In the genomic region with DNA sequence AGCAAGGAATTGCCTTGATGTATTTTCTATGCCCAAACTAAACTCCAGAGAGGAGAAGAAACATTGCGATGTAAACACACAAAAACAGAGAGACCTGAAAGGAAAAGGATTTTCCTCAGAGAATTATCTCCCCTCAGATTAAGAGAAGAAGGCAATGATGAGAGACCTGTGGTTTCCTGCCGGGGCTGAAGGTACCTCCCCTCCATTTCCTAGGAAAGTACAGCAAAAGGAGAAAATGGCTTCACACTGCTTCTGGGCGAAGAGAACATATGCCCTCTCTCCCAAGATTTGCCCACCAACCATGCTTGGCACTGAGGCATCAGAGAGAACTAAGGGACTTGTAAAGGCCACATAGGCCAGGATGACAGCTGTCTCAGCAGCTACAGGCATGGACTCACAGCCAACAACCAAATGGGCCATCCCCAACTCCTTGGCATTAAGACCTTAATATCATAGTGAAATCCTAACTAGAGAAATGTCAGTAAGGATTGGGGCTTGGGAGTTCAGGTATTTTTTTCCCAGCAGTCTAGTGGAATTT, we compare ENCODE assay signal across 17 cellular contexts.
DNase-seq lines count a peak whose midpoint lies in the region; ATAC-seq, FAIRE-seq and TF ChIP-seq lines count a peak whose summit lies in the region.
"Had no signal": no experiment of that assay in that cellular context is flagged by ENCODE, and none has a peak within 500 bp of the region (broad histone marks: within the 10 kb centered on the region; RNA-seq: fewer than 3 reads in every experiment).

No MANE protein-coding gene starts in this region.

- peak overlapping the region; percentile 92; the same call in 1 of the 2 replicates for H2BK20ac ChIP-seq in H1 (ENCODE audit: low read length)

- H3K9me2 ChIP-seq in OCI-LY1 (ENCODE audit: low read depth, low read length), result no peaks in the 10 kb centered on the region

- TF ChIP-seq RAD21 in H1 (IDR thresholded peaks at IDR 0.05 in 1 of 2, conservative IDR thresholded peaks at IDR 0.05 in 1 of 2; ENCODE audit: low read depth in 2 of 2, low read length in 2 of 2), result no peak

- no peak overlapping the region for H2AK5ac ChIP-seq in H1 (ENCODE audit: low read depth, low read length)

- ATAC-seq in HG03521 (IDR thresholded peaks at IDR 0.05; ENCODE audit: unreplicated experiment) (no peak), HG03175 (IDR thresholded peaks at IDR 0.05; ENCODE audit: unreplicated experiment) (no peak), GM21576 (IDR thresholded peaks at IDR 0.05; ENCODE audit: unreplicated experiment) (no peak)
- ATAC-seq: Panc1, SK-N-SH treated with all-trans-retinoic acid at 6 μM for 48 hours had no signal

- H4K20me1 ChIP-seq in OCI-LY1 (ENCODE audit: insufficient read depth, low read length) (no peaks in the 10 kb centered on the region), H1 (replicated peaks in 1 of 2; ENCODE audit: control insufficient read depth in 1 of 2, insufficient read depth in 2 of 2, low read length in 2 of 2) (no peaks in the 10 kb centered on the region)

- no peak overlapping the region for H4K91ac ChIP-seq in H1 (replicated peaks; ENCODE audit: insufficient read length, low read length)

- H3K56ac ChIP-seq in H1 (replicated peaks; ENCODE audit: insufficient read length, low read depth, low read length), result no peak overlapping the region

- H2BK120ac ChIP-seq in H1 (replicated peaks; ENCODE audit: low read depth, low read length), result peak overlapping the region; percentile 69

- peak overlapping the region; percentile 1 for H4K5ac ChIP-seq in H1 (ENCODE audit: insufficient read length, low read depth, low read length)

- H2AFZ ChIP-seq in OCI-LY1 (ENCODE audit: low read length) (peak overlapping the region; percentile 96), H1 (ENCODE audit: low read length) (peak overlapping the region; percentile 97)

- TF ChIP-seq CTCF in OCI-LY1 (IDR thresholded peaks at IDR 0.05; ENCODE audit: low read length) (no peak), H1 (IDR thresholded peaks at IDR 0.05; ENCODE audit: control extremely low read depth in 1 of 3, insufficient read depth in 1 of 3, low read depth in 1 of 3, low read length in 3 of 3) (no peak)

- no peak overlapping the region for H4K8ac ChIP-seq in H1 (ENCODE audit: extremely low read depth, insufficient read depth, low read length)

- no peak overlapping the region for H3K9ac ChIP-seq in OCI-LY1 (ENCODE audit: low read length)
- no peak overlapping the region for H3K9ac ChIP-seq in H1 (replicated peaks in 1 of 4; ENCODE audit: extremely low read depth in 1 of 4, low read depth in 3 of 4, low read length in 3 of 4)

- 90% methylated on average over 3 of the region's 3 CpGs; no CpG with 5 or more reads in 1 of the 2 experiments for WGBS in H1 (ENCODE audit: extremely low coverage in 1 of 2, insufficient coverage in 1 of 2, insufficient read length in 1 of 2, insufficient replicate concordance in 2 of 2, low coverage in 1 of 2, low lambda C conversion rate in 2 of 2, missing lambda C conversion rate in 1 of 2), 2 experiments

- H3K27ac ChIP-seq in OCI-LY1 (ENCODE audit: low read depth, low read length, poor library complexity, severe bottlenecking) (peak overlapping the region; percentile 34), H1 (ENCODE audit: low read depth, low read length) (no peak overlapping the region)
- H3K27ac ChIP-seq: colonic mucosa, uterus had no signal

- no peak for FAIRE-seq in H1 (lab: Jason Lieb, UNC)
- FAIRE-seq: TTC549 had no signal

- H3K79me1 ChIP-seq in H1 (ENCODE audit: low read depth, low read length), result no peaks in the 10 kb centered on the region

- H3K36me3 ChIP-seq in OCI-LY1 (ENCODE audit: insufficient read depth, low read length) (no peaks in the 10 kb centered on the region), H1 (ENCODE audit: control insufficient read depth in 2 of 4, insufficient read depth in 4 of 4, low read length in 3 of 4) (no peaks in the 10 kb centered on the region)
- H3K36me3 ChIP-seq: colonic mucosa, uterus had no signal

- H3K27me3 ChIP-seq in OCI-LY1 (ENCODE audit: insufficient read depth, low read length) (no peaks in the 10 kb centered on the region), H1 (replicated peaks in 1 of 4; ENCODE audit: control insufficient read depth in 3 of 4, extremely low read depth in 1 of 4, insufficient read depth in 3 of 4, low read length in 3 of 4) (no peaks in the 10 kb centered on the region)
- H3K27me3 ChIP-seq: colonic mucosa, uterus had no signal

- CTCF ChIA-PET in H1 (lab: Charles Lee; ENCODE audit: partially characterized antibody), result interaction anchor here (1.0 to 1.6 kb wide), 2 partner anchors 9 to 11 kb away, joined by 3 read pairs; no protein-coding TSS in a partner anchor

- no peaks in the 10 kb centered on the region for H3K9me3 ChIP-seq in OCI-LY1 (ENCODE audit: low read length)
- H3K9me3 ChIP-seq in H1 (ENCODE audit: insufficient read depth in 2 of 2, low read depth in 1 of 2, low read length in 1 of 2), result no peaks in the 10 kb centered on the region
- H3K9me3 ChIP-seq: colonic mucosa, uterus had no signal

- H3K4me3 ChIP-seq in OCI-LY1 (ENCODE audit: low read depth, low read length, poor library complexity, severe bottlenecking) (no peak overlapping the region), H1 (ENCODE audit: extremely low read depth in 1 of 4, insufficient read depth in 2 of 4, low read depth in 3 of 4, low read length in 4 of 4) (no peak overlapping the region)
- H3K4me3 ChIP-seq: colonic mucosa, uterus had no signal

- H2BK15ac ChIP-seq in H1 (ENCODE audit: low read length), result 0 out of 2 replicates have a peak overlapping the region, but pooled peaks have one; percentile 77

- H3K14ac ChIP-seq in H1 (ENCODE audit: insufficient read length), result no peak overlapping the region

- H3K4me2 ChIP-seq in OCI-LY1 (ENCODE audit: low read length), result no peak overlapping the region
- H3K4me2 ChIP-seq in H1 (ENCODE audit: insufficient read depth in 1 of 2, low read depth in 2 of 2, low read length in 2 of 2), result no peak overlapping the region

- peak; percentile 22 for DNase-seq in stimulated activated CD4-positive, alpha-beta T cell treated with anti-CD3 and anti-CD28 coated beads, Interleukin-15, amount 100 ng/mL, for 24 hours
- no peak for DNase-seq in stimulated activated CD4-positive, alpha-beta T cell treated with anti-CD3 and anti-CD28 coated beads, Interleukin-4, amount 100 ng/mL, for 4 hours
- DNase-seq in H1 (ENCODE audit: low read depth in 1 of 2, low spot score in 2 of 2) (no peak), SIG-M5 treated with dmso at 0.1 percent for 504 hours (lab: John Stamatoyannopoulos, UW; ENCODE audit: unreplicated experiment) (no peak)
- DNase-seq: activated gamma-delta T cell, colonic mucosa, EL, NCI-H1417 treated with DMSO at 0.1 percent for 48 hours, NCI-H2171 treated with DMSO at 0.1 percent for 48 hours, uterus had no signal

- POLR2A ChIA-PET in H1 (lab: Charles Lee; ENCODE audit: partially characterized antibody), result no interaction called here

- peak overlapping the region; percentile 91; the same call in 1 of the 2 replicates for H3K18ac ChIP-seq in H1 (ENCODE audit: extremely low read depth, low read length)

- H3K23me2 ChIP-seq in H1 (ENCODE audit: low read depth, low read length), result no peaks in the 10 kb centered on the region

- no peak overlapping the region for H3K23ac ChIP-seq in H1 (ENCODE audit: insufficient read length)

- peak overlapping the region; percentile 90; the same call in 1 of the 2 replicates for H2BK5ac ChIP-seq in H1 (ENCODE audit: low read depth, low read length)

- no peak for TF ChIP-seq POLR2A in H1 (IDR thresholded peaks at IDR 0.05; ENCODE audit: control extremely low read depth in 1 of 2, low read depth in 2 of 2, low read length in 2 of 2)

- H3K4ac ChIP-seq in H1 (replicated peaks; ENCODE audit: insufficient read length, low read depth, low read length), result no peak overlapping the region

- H3K4me1 ChIP-seq in OCI-LY1 (ENCODE audit: insufficient read depth, low read length, severe bottlenecking) (peaks cover 15% of the 10 kb centered on the region), H1 (replicated peaks in 1 of 4; ENCODE audit: control insufficient read depth in 3 of 4, insufficient read depth in 4 of 4, low read length in 3 of 4) (peaks cover 0 to 13% (median 0%) of the 10 kb centered on the region in 4 experiments; a peak in 2 of 7 replicates)
- H3K4me1 ChIP-seq: colonic mucosa, uterus had no signal

- TF ChIP-seq EP300 in H1 (IDR thresholded peaks at IDR 0.05; ENCODE audit: borderline replicate concordance in 1 of 2, low read depth in 2 of 2, low read length in 2 of 2), result no peak

- H3F3A ChIP-seq in OCI-LY1 (ENCODE audit: insufficient read depth, low read length), result peaks cover 4% of the 10 kb centered on the region; the same call in 1 of the 2 replicates

- H3K79me2 ChIP-seq in OCI-LY1 (ENCODE audit: insufficient read depth, low read length) (no peaks in the 10 kb centered on the region), H1 (ENCODE audit: control insufficient read depth in 1 of 2, insufficient read depth in 2 of 2, low read length in 2 of 2) (no peaks in the 10 kb centered on the region)

- H2BK12ac ChIP-seq in H1 (ENCODE audit: low read depth, low read length), result peak overlapping the region; percentile 89

TF ChIP-seq in H1, 55 proteins besides CTCF, POLR2A, EP300 and RAD21 (continues in another document):
- no peak for TF ChIP-seq EGR1 (IDR thresholded peaks at IDR 0.05; ENCODE audit: borderline replicate concordance, low read depth, low read length)
- no peak for TF ChIP-seq RXRA (IDR thresholded peaks at IDR 0.05; ENCODE audit: insufficient read depth, low read depth, low read length)
- no peak for TF ChIP-seq ASH2L (IDR thresholded peaks at IDR 0.05; ENCODE audit: low read length)
- TF ChIP-seq CBX8 (IDR thresholded peaks at IDR 0.05; ENCODE audit: borderline replicate concordance, low read depth, low read length), result no peak
- no peak for TF ChIP-seq KDM5A (IDR thresholded peaks at IDR 0.05; ENCODE audit: low read length)
- TF ChIP-seq JUN (IDR thresholded peaks at IDR 0.05; ENCODE audit: low read depth, low read length), result no peak
- TF ChIP-seq, protein P1, sequence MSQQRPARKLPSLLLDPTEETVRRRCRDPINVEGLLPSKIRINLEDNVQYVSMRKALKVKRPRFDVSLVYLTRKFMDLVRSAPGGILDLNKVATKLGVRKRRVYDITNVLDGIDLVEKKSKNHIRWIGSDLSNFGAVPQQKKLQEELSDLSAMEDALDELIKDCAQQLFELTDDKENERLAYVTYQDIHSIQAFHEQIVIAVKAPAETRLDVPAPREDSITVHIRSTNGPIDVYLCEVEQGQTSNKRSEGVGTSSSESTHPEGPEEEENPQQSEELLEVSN (IDR thresholded peaks at IDR 0.05), result no peak
- TF ChIP-seq TAF7 (optimal IDR thresholded peaks at IDR 0.05; ENCODE audit: borderline replicate concordance, low read depth, low read length), result no peak
- TF ChIP-seq EZH2 (IDR thresholded peaks at IDR 0.05; ENCODE audit: low read depth, low read length, severe bottlenecking), result no peak
- TF ChIP-seq RBBP5 (IDR thresholded peaks at IDR 0.05; ENCODE audit: borderline replicate concordance, low read depth, low read length), result no peak
